ENCODE assay signal across 1 cellular context in the genomic region with DNA sequence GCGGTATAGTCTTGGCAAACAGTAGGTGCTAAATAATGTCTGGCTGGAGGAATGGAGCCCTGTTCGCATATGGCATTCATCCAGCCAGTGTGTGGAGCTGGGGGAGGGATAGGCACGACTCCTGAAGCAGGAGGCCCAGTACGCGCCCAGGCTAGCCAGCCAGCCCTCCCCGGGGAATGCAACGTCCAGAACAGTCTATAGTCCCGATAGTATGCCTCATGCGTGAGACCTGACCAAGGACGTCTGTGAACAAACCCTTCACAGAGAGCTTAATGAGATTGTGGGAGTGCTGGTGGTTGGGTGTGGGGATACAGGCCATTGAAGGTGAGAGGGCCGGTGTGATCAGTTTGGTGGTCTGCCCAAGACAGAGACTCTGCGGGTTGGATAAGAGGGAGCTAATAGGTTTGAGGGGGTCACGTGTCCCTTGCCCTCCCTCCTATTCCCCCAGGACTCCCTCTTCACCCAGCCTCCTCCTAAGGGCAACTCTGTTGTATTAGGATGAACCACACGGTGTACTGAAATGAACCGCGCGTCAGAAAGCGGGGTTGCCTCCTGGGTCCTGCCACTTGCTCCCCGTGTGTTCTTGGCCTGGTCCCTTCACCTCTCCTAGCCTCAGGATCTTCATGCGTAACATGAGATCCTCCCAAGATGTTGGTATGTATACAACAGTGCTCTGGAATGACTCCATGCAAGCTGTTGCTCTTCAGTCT.
TF ChIP-seq lines count a peak whose summit lies in the region.

No MANE protein-coding gene starts in this region.

TF ChIP-seq in IMR-90, 13 proteins besides CTCF, POLR2A, EP300 and RAD21:
- TF ChIP-seq BHLHE40 (IDR thresholded peaks at IDR 0.05; ENCODE audit: low read depth, low read length) (no peak), MAZ (IDR thresholded peaks at IDR 0.05; ENCODE audit: borderline replicate concordance, low read depth, low read length) (no peak), MXI1 (IDR thresholded peaks at IDR 0.05; ENCODE audit: borderline replicate concordance, low read depth, low read length) (no peak), FOS (IDR thresholded peaks at IDR 0.05; ENCODE audit: low read depth, low read length) (no peak), RCOR1 (IDR thresholded peaks at IDR 0.05; ENCODE audit: insufficient replicate concordance, low read length) (no peak), CHD1 (IDR thresholded peaks at IDR 0.05; ENCODE audit: low read depth, low read length) (no peak), NFE2L2 (IDR thresholded peaks at IDR 0.05; ENCODE audit: low read depth, low read length) (no peak), CEBPB (IDR thresholded peaks at IDR 0.05; ENCODE audit: low read depth, low read length) (no peak), MAFK (IDR thresholded peaks at IDR 0.05; ENCODE audit: low read depth, low read length) (no peak), SMC3 (IDR thresholded peaks at IDR 0.05; ENCODE audit: low read depth, low read length) (no peak), RFX5 (IDR thresholded peaks at IDR 0.05; ENCODE audit: low read depth, low read length) (no peak)
- TF ChIP-seq, protein P1, sequence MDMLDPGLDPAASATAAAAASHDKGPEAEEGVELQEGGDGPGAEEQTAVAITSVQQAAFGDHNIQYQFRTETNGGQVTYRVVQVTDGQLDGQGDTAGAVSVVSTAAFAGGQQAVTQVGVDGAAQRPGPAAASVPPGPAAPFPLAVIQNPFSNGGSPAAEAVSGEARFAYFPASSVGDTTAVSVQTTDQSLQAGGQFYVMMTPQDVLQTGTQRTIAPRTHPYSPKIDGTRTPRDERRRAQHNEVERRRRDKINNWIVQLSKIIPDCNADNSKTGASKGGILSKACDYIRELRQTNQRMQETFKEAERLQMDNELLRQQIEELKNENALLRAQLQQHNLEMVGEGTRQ (IDR thresholded peaks at IDR 0.05; ENCODE audit: low read depth, low read length) = no peak
- TF ChIP-seq, protein P2, sequence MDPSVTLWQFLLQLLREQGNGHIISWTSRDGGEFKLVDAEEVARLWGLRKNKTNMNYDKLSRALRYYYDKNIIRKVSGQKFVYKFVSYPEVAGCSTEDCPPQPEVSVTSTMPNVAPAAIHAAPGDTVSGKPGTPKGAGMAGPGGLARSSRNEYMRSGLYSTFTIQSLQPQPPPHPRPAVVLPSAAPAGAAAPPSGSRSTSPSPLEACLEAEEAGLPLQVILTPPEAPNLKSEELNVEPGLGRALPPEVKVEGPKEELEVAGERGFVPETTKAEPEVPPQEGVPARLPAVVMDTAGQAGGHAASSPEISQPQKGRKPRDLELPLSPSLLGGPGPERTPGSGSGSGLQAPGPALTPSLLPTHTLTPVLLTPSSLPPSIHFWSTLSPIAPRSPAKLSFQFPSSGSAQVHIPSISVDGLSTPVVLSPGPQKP (IDR thresholded peaks at IDR 0.05; ENCODE audit: borderline replicate concordance, low read depth, low read length) = no peak
TF ChIP-seq in IMR-90: peak in this region for 0.
